10 cellular contexts compared by ENCODE assay signal in genomic region chr2:156322103-156322671, GRCh38. TPM values are rescaled to one million over a fixed set of nuclear protein-coding genes. Genes with fewer than 3 reads are reported as not detected.
DNase-seq lines count a peak whose midpoint lies in the region; ATAC-seq, FAIRE-seq and TF ChIP-seq lines count a peak whose summit lies in the region.
"Had no signal": no experiment of that assay in that cellular context is flagged by ENCODE, and none has a peak within 500 bp of the region (broad histone marks: within the 10 kb centered on the region; RNA-seq: fewer than 3 reads in every experiment).

No MANE protein-coding gene starts in this region.

- DNase-seq in A549 (ENCODE audit: low read depth in 1 of 2, low spot score in 1 of 2) (no peak), T-cell (peak in 4 of 34 experiments; percentile 1 to 22 (median 17)), islet precursor cell (peak; percentile 49), activated gamma-delta T cell (lab: John Stamatoyannopoulos, UW) (no peak), GM19240 (ENCODE audit: insufficient read length, low spot score) (no peak), NCI-H446 treated with DMSO at 0.1 percent for 48 hours (lab: John Stamatoyannopoulos, UW) (no peak), BE2C (no peak)

- no peaks in the 10 kb centered on the region for H3K9me3 ChIP-seq in A549
- no peaks in the 10 kb centered on the region for H3K9me3 ChIP-seq in BE2C

- peak overlapping the region in 1 of 2 donors; percentile 36 for H3K27ac Mint-ChIP-seq in T-cell

- H3K4me1 ChIP-seq in A549: peaks cover 10% of the 10 kb centered on the region; the same call in 2 of the 3 replicates
- no peaks in the 10 kb centered on the region for H3K4me1 ChIP-seq in BE2C

- no peak overlapping the region; the same call in 2 of the 3 replicates for H3K4me2 ChIP-seq in A549

- no peak for TF ChIP-seq RAD21 in A549 (conservative IDR thresholded peaks at IDR 0.05 in 1 of 2, IDR thresholded peaks at IDR 0.05 in 1 of 2)

- POLR2A ChIA-PET in A549 (lab: Yijun Ruan, JAX): no interaction called here
- POLR2A ChIA-PET in T-cell (lab: Charles Lee): interaction anchor here in 1 of 2 donors (0.8 kb wide), 1 partner anchor 18 kb away, joined by 3 read pairs; no protein-coding TSS in a partner anchor

- TF ChIP-seq EP300 in A549 (IDR thresholded peaks at IDR 0.05): no peak

- no peaks in the 10 kb centered on the region for H3K36me3 ChIP-seq in BE2C

- H3K4me1 Mint-ChIP-seq in T-cell: peaks cover 40 to 44% (median 41%) of the 10 kb centered on the region in 3 donors

- no peak for TF ChIP-seq CTCF in A549 (IDR thresholded peaks at IDR 0.05)
- TF ChIP-seq CTCF in BE2C (IDR thresholded peaks at IDR 0.05; ENCODE audit: low read depth, low read length): no peak

- peaks cover 32% of the 10 kb centered on the region for H3K27me3 ChIP-seq in BE2C

- CTCF ChIA-PET in A549 (lab: Yijun Ruan, JAX): no interaction called here
- CTCF ChIA-PET in T-cell (lab: Charles Lee): no interaction called here

- peak in 1 of 2 experiments; percentile 7; a peak in 2 of 6 replicates for ATAC-seq in A549
- peak; percentile 61 for ATAC-seq in GM21390 (IDR thresholded peaks at IDR 0.05; ENCODE audit: unreplicated experiment)
- peak; percentile 9 to 42 (median 37) for ATAC-seq in T-cell (replicated peaks in 1 of 4)

- peaks cover 68 to 77% of the 10 kb centered on the region in 2 donors for H3K27me3 Mint-ChIP-seq in T-cell

- no peak overlapping the region for H3K27ac ChIP-seq in A549

- no peak overlapping the region for H3K4me3 ChIP-seq in A549
- no peak overlapping the region for H3K4me3 ChIP-seq in BE2C (ENCODE audit: low read depth, low read length)

- TF ChIP-seq POLR2A in A549 (IDR thresholded peaks at IDR 0.05; ENCODE audit: low read length): no peak

- H3K9me3 Mint-ChIP-seq in T-cell: no peaks in the 10 kb centered on the region

- H3K36me3 Mint-ChIP-seq in T-cell: peaks cover 29% of the 10 kb centered on the region

- H3K4me3 Mint-ChIP-seq in T-cell: peak overlapping the region; percentile 59 to 76 (median 74)

- 86% methylated on average over 21 of the region's 21 CpGs for WGBS in A549 (ENCODE audit: missing lambda C conversion rate)

- no peak for FAIRE-seq in A549 (lab: Jason Lieb, UNC)
- FAIRE-seq: G401.6 had no signal

TF ChIP-seq in A549, 52 proteins besides CTCF, POLR2A, EP300 and RAD21:
- TF ChIP-seq BCL3 (IDR thresholded peaks at IDR 0.05) (no peak), TP53 (CRISPR knock-in tag; IDR thresholded peaks at IDR 0.05) (no peak), HOXA7 (CRISPR knock-in tag; IDR thresholded peaks at IDR 0.05) (0 out of 2 replicates have a peak, but pooled peaks have one; percentile 39), NR3C1 (IDR thresholded peaks at IDR 0.05) (no peak), GATA3 (IDR thresholded peaks at IDR 0.05; ENCODE audit: borderline replicate concordance) (no peak), HES2 (IDR thresholded peaks at IDR 0.05) (no peak), RNF2 (IDR thresholded peaks at IDR 0.05; ENCODE audit: borderline replicate concordance, low read depth) (no peak)

RNA-seq across cellular contexts. Expression of gene NR4A2, which starts 10.3 kb away (rescaled TPM):
- polyA plus RNA-seq in A549 (2011; rRNA removed): 7.3 and 9.7 TPM in 2 replicates
- polyA plus RNA-seq in A549 (2012; cell fraction: cytosol; rRNA removed): 6.7 and 12.4 TPM in 2 replicates
- 40.9 and 44.7 TPM in 2 replicates for polyA plus RNA-seq in A549 (2012; cell fraction: nucleus; rRNA removed)
- 1.2 to 2.3 TPM (median 1.9 TPM) in 3 replicates for polyA plus RNA-seq in A549 (2017; fragmentation: RNase III; extraction: RNeasy Plus Mini Kit Qiagen cat#74134 plus additional on column Dnase treatment)
- polyA minus RNA-seq in A549 (2011; rRNA and poly(A)+ RNA removed): 23.9 and 29.1 TPM in 2 replicates
- 100 to 1,000 TPM in 2 of 5 donors, 1 to 10 TPM in 3; 3.7 to 300 (median 6.7) TPM for total RNA-seq in T-cell
- not detected for polyA plus RNA-seq in BE2C (2012; ENCODE audit: insufficient read depth, insufficient read length, low read depth)
- total RNA-seq: fibroblast of villous mesenchyme had no signal
